17 cellular contexts compared by ENCODE assay signal in the genomic region with DNA sequence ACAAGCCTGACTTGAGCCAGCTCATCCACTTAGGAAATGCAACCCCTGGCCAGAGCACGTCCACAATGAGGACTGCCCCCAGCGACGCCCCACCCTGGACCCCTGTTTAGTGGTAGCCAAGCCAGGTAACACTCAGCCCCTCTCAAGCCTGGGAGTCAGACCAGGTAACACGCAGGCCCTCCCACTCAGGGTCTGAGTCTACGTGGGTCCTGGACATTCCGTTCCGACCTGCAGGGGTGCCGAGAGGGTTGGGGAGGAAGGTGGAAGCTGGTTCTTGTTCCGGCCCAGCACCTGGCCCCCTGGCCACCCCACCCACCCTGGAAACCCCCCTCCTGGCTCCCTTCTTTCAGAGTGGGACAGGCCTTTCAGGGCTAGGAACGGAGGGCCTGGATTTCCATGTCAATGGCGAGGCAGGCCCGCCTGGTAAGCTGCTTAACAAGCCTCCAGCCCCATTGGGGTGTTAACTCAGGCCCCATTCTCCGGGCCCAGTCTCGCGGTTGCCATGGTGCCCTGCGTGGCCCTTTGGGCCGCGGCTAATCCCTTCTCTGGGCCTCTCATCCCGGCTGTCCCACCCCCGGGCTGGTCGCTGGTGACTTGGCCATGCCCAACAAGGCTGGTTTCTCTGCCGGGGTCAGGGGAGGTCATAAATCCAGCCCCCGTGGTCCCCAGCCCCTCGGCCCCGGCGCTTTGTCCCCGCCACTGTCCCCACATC. TPM values are rescaled to one million over a fixed set of nuclear protein-coding genes. Genes with fewer than 3 reads are reported as not detected.
A peak's percentile ranks its signal among the peaks of the same experiment; 100 is the strongest.
DNase-seq lines count a peak whose midpoint lies in the region; ATAC-seq and TF ChIP-seq lines count a peak whose summit lies in the region.
"Had no signal": no experiment of that assay in that cellular context is flagged by ENCODE, and none has a peak within 500 bp of the region (broad histone marks: within the 10 kb centered on the region; RNA-seq: fewer than 3 reads in every experiment).

No MANE protein-coding gene starts in this region.

- TF ChIP-seq CTCF in endodermal cell (conservative IDR thresholded peaks at IDR 0.05) = no peak

- H3K9me3 Mint-ChIP-seq in endodermal cell = no peaks in the 10 kb centered on the region

- H3K4me1 Mint-ChIP-seq in endodermal cell = peaks cover 15% of the 10 kb centered on the region

- no peaks in the 10 kb centered on the region for H3K9me3 ChIP-seq in endodermal cell (ENCODE audit: control insufficient read depth, low read length)
- H3K9me3 ChIP-seq: MG63, Peyer's patch had no signal

- no peak overlapping the region for H3K4me3 ChIP-seq in endodermal cell (ENCODE audit: low read length)
- H3K4me3 ChIP-seq: MG63, Peyer's patch had no signal

- ATAC-seq in HG03432 (IDR thresholded peaks at IDR 0.05; ENCODE audit: unreplicated experiment) (no peak), left ventricle myocardium superior (no peak)
- ATAC-seq: SK-N-SH treated with all-trans-retinoic acid at 6 μM for 48 hours had no signal

- no peaks in the 10 kb centered on the region for H3K36me3 Mint-ChIP-seq in endodermal cell (ENCODE audit: low read depth)

- peak overlapping the region; percentile 44 for H3K27ac Mint-ChIP-seq in endodermal cell

- intact Hi-C loops in left ventricle myocardium superior (cut with micrococcal nuclease) = no loop called here

- peaks cover 16% of the 10 kb centered on the region for H3K4me1 ChIP-seq in endodermal cell (ENCODE audit: control insufficient read depth, insufficient read depth, low read length)
- H3K4me1 ChIP-seq: Peyer's patch had no signal

- H3K4me3 Mint-ChIP-seq in endodermal cell = no peak overlapping the region

- H3K9ac ChIP-seq in endodermal cell (ENCODE audit: extremely low read depth, low read length, poor library complexity, severe bottlenecking) = no peak overlapping the region

- no peaks in the 10 kb centered on the region for H3K36me3 ChIP-seq in endodermal cell (ENCODE audit: control insufficient read depth, insufficient read depth, low read length)
- H3K36me3 ChIP-seq: MG63, Peyer's patch had no signal

- no peaks in the 10 kb centered on the region for H3K27me3 ChIP-seq in endodermal cell (ENCODE audit: control insufficient read depth, insufficient read depth, low read length, poor library complexity, severe bottlenecking)
- H3K27me3 ChIP-seq: MG63, Peyer's patch had no signal

- H3K27me3 Mint-ChIP-seq in endodermal cell (ENCODE audit: insufficient read depth) = no peaks in the 10 kb centered on the region

- H3K27ac ChIP-seq in endodermal cell (ENCODE audit: low read depth, low read length) = peak overlapping the region; percentile 77
- H3K27ac ChIP-seq: 22Rv1, Peyer's patch had no signal

- DNase-seq in NCI-H82 (lab: John Stamatoyannopoulos, UW) (peak; percentile 55), NCI-H82 treated with DMSO at 0.1 percent for 48 hours (lab: John Stamatoyannopoulos, UW; ENCODE audit: unreplicated experiment) (no peak), endodermal cell (peak; percentile 72), midbrain (lab: John Stamatoyannopoulos, UW) (peak; percentile 50), left ventricle myocardium superior (no peak), MV-4-11 (lab: John Stamatoyannopoulos, UW) (no peak)
- no peak for DNase-seq in activated naive CD4-positive, alpha-beta T cell treated with anti-CD3 and anti-CD28 coated beads, Interleukin-2, amount 50 U/mL, for 16 hours
- DNase-seq: MG63, NCI-H1105, NCI-H1694 treated with DMSO at 0.1 percent for 48 hours, NCI-H69, Peyer's patch, Right ventricle myocardium superior had no signal

- WGBS in endodermal cell (ENCODE audit: insufficient coverage in 1 of 2, insufficient read length in 1 of 2), 2 experiments = 62 to 80% methylated on average over 15 to 26 of the region's 27 CpGs

RNA-seq across cellular contexts. Expression of gene LFNG, which starts 19.7 kb away (rescaled TPM):
- total RNA-seq in endodermal cell (10 to 100 TPM; 16.0 to 47.2 TPM), left ventricle myocardium superior (6.4 TPM)
- 54.6 TPM for polyA plus RNA-seq in endodermal cell (2013, experiment 1 of 2)
- polyA plus RNA-seq in endodermal cell (2013, experiment 2 of 2) = 43.4 TPM

RNA-seq across cellular contexts. Expression of gene GRIFIN, which starts 23.7 kb away (rescaled TPM):
- not detected for total RNA-seq in endodermal cell
- polyA plus RNA-seq in endodermal cell (2013, experiment 1 of 2) = not detected
- not detected for polyA plus RNA-seq in endodermal cell (2013, experiment 2 of 2)
- not detected for total RNA-seq in left ventricle myocardium superior
- total RNA-seq: Peyer's patch, Right ventricle myocardium superior had no signal
- polyA plus RNA-seq: BJ had no signal

RNA-seq across cellular contexts. Expression of gene BRAT1, which starts 55.4 kb away (rescaled TPM):
- total RNA-seq in endodermal cell = 10 to 100 TPM; 42.1 to 42.7 TPM
- 46.3 TPM for polyA plus RNA-seq in endodermal cell (2013, experiment 1 of 2)
- 42.2 TPM for polyA plus RNA-seq in endodermal cell (2013, experiment 2 of 2)
- total RNA-seq in left ventricle myocardium superior = 16.5 TPM

RNA-seq across cellular contexts. Expression of gene IQCE, which starts 58.9 kb away (rescaled TPM):
- total RNA-seq in endodermal cell = 10 to 100 TPM; 15.4 to 20.8 TPM
- polyA plus RNA-seq in endodermal cell (2013, experiment 1 of 2) = 15.7 TPM
- polyA plus RNA-seq in endodermal cell (2013, experiment 2 of 2) = 13.5 TPM
- total RNA-seq in left ventricle myocardium superior = 11.9 TPM

Comparison
In these comparisons a context has a peak if more than half of its experiments do, and no peak if none do; other contexts are left out.
1. DNase-seq: peak in NCI-H82 (single experiment), endodermal cell (single experiment) and midbrain (single experiment); none in NCI-H82 treated with DMSO at 0.1 percent for 48 hours (single experiment), left ventricle myocardium superior (single experiment), activated naive CD4-positive, alpha-beta T cell treated with anti-CD3 and anti-CD28 coated beads, Interleukin-2, amount 50 U/mL, for 16 hours (single experiment) and MV-4-11 (single experiment).